In genomic region chr11:68582416-68583046, GRCh38 we compare ENCODE assay signal across 16 cellular contexts.
A peak's percentile ranks its signal among the peaks of the same experiment; 100 is the strongest.
DNase-seq lines count a peak whose midpoint lies in the region; ATAC-seq and TF ChIP-seq lines count a peak whose summit lies in the region.
"Had no signal": no experiment of that assay in that cellular context is flagged by ENCODE, and none has a peak within 500 bp of the region (broad histone marks: within the 10 kb centered on the region; RNA-seq: fewer than 3 reads in every experiment).

No MANE protein-coding gene starts in this region.

- H2BK12ac ChIP-seq in mesenchymal stem cell (ENCODE audit: low read length in 2 of 2) = no peak overlapping the region
- H2BK12ac ChIP-seq in trophoblast cell (ENCODE audit: low read length) = no peak overlapping the region

- H2AFZ ChIP-seq in mammary epithelial cell (ENCODE audit: low read depth, low read length) = no peak overlapping the region
- H2AFZ ChIP-seq in mesenchymal stem cell (ENCODE audit: low read depth, low read length) = no peak overlapping the region
- H2AFZ ChIP-seq in trophoblast cell (ENCODE audit: insufficient read depth, low read length, poor library complexity) = no peak overlapping the region

- H3K4me2 ChIP-seq in mammary epithelial cell (ENCODE audit: insufficient read depth, low read depth, low read length) (no peak overlapping the region), mesenchymal stem cell (ENCODE audit: low read length, poor library complexity, severe bottlenecking) (peak overlapping the region; percentile 48), trophoblast cell (ENCODE audit: low read length) (no peak overlapping the region)

- no peaks in the 10 kb centered on the region for H3K9me3 Mint-ChIP-seq in MCF 10A (ENCODE audit: unreplicated experiment)
- H3K9me3 Mint-ChIP-seq: activated naive CD4-positive, alpha-beta T cell treated with anti-CD3 and anti-CD28 coated beads, Interleukin-2, amount 10 ng/mL, durations not matched to agents 7 days and 5 days had no signal

- H3K27ac ChIP-seq in breast epithelium (no peak overlapping the region), mammary epithelial cell (ENCODE audit: insufficient read depth, low read depth, low read length) (no peak overlapping the region), mesenchymal stem cell (ENCODE audit: low read length, poor library complexity, severe bottlenecking) (peak overlapping the region; percentile 83), trophoblast cell (ENCODE audit: low read depth, low read length) (no peak overlapping the region)
- H3K27ac ChIP-seq: colonic mucosa, tibial nerve had no signal

- ATAC-seq in GM18861 (IDR thresholded peaks at IDR 0.05; ENCODE audit: unreplicated experiment) = no peak
- ATAC-seq: PC-3 had no signal

- H3K27ac Mint-ChIP-seq in MCF 10A (ENCODE audit: low read depth, unreplicated experiment) = peak overlapping the region; percentile 53

- dilution Hi-C loops in mammary epithelial cell (cut with HindIII; ENCODE audit: low sequenced_read_pairs) = no loop called here

- H3K4ac ChIP-seq in mesenchymal stem cell (ENCODE audit: low read depth in 1 of 2, low read length in 2 of 2) (no peak overlapping the region), trophoblast cell (ENCODE audit: low read depth, low read length) (no peak overlapping the region)

- H4K20me1 ChIP-seq in mammary epithelial cell (ENCODE audit: insufficient read depth, low read length) = no peaks in the 10 kb centered on the region

- H3K79me2 ChIP-seq in mammary epithelial cell (ENCODE audit: insufficient read depth, low read length) (peaks cover 22% of the 10 kb centered on the region), trophoblast cell (ENCODE audit: control insufficient read depth, insufficient read depth, low read length, poor library complexity) (no peaks in the 10 kb centered on the region)

- H3K18ac ChIP-seq in mesenchymal stem cell (ENCODE audit: low read depth in 1 of 2, low read length in 2 of 2) (no peak overlapping the region), trophoblast cell (ENCODE audit: low read length) (no peak overlapping the region)

- H2AK5ac ChIP-seq in mesenchymal stem cell (ENCODE audit: low read length, severe bottlenecking) (no peak overlapping the region), trophoblast cell (ENCODE audit: low read length) (no peak overlapping the region)

- peak overlapping the region; percentile 29 for H3K4me3 Mint-ChIP-seq in MCF 10A (ENCODE audit: unreplicated experiment)
- H3K4me3 Mint-ChIP-seq: activated naive CD4-positive, alpha-beta T cell treated with anti-CD3 and anti-CD28 coated beads, Interleukin-2, amount 10 ng/mL, durations not matched to agents 7 days and 5 days had no signal

- no peak for DNase-seq in MCF 10A (ENCODE audit: unreplicated experiment)
- no peak for DNase-seq in breast epithelium (ENCODE audit: low spot score in 2 of 2)
- peak; percentile 7 for DNase-seq in mammary epithelial cell
- no peak for DNase-seq in mesenchymal stem cell
- DNase-seq in SW480 (ENCODE audit: low spot score) = no peak
- no peak for DNase-seq in HuH-7 (ENCODE audit: low spot score)
- DNase-seq in trophoblast cell = no peak
- DNase-seq: activated naive CD4-positive, alpha-beta T cell treated with anti-CD3 and anti-CD28 coated beads, Interleukin-2, amount 10 ng/mL, durations not matched to agents 7 days and 5 days; colonic mucosa; DND-41; NCI-H1105; NCI-H446; stimulated activated CD4-positive, alpha-beta T cell treated with anti-CD3 and anti-CD28 coated beads, Interleukin-12 subunit alpha, Interleukin-12 subunit beta, amount 100 ng/mL, for 4 hours had no signal

- H2BK5ac ChIP-seq in mesenchymal stem cell (ENCODE audit: low read depth, low read length, poor library complexity, severe bottlenecking) (no peak overlapping the region), trophoblast cell (ENCODE audit: low read depth, low read length, poor library complexity) (no peak overlapping the region)

- no peaks in the 10 kb centered on the region for H3K27me3 ChIP-seq in breast epithelium
- H3K27me3 ChIP-seq in mammary epithelial cell (ENCODE audit: insufficient read depth, low read length) = no peaks in the 10 kb centered on the region
- no peaks in the 10 kb centered on the region for H3K27me3 ChIP-seq in mesenchymal stem cell (ENCODE audit: control insufficient read depth in 1 of 2, insufficient read depth in 1 of 2, low read length in 2 of 2)
- H3K27me3 ChIP-seq in trophoblast cell (ENCODE audit: insufficient read depth, low read length) = no peaks in the 10 kb centered on the region
- H3K27me3 ChIP-seq: colonic mucosa, tibial nerve had no signal

- peaks cover 18% of the 10 kb centered on the region for H3K4me1 Mint-ChIP-seq in MCF 10A (ENCODE audit: insufficient read depth, unreplicated experiment)

- in situ Hi-C loops in mammary epithelial cell (cut with MboI; ENCODE audit: low sequenced_read_pairs in 2 of 2) = no loop called here

- H4K12ac ChIP-seq in trophoblast cell (ENCODE audit: low read depth, low read length) = no peak overlapping the region

- H3K36me3 Mint-ChIP-seq in MCF 10A (ENCODE audit: insufficient read depth, unreplicated experiment) = peaks cover 67% of the 10 kb centered on the region

- H4K8ac ChIP-seq in mesenchymal stem cell (ENCODE audit: low read length) (no peak overlapping the region), trophoblast cell (ENCODE audit: low read depth, low read length) (no peak overlapping the region)

- H3K14ac ChIP-seq in mesenchymal stem cell (ENCODE audit: low read length in 2 of 2) = no peak overlapping the region
- H3K14ac ChIP-seq in trophoblast cell (ENCODE audit: low read length) = no peak overlapping the region

- TF ChIP-seq CTCF in MCF 10A (IDR thresholded peaks at IDR 0.05; ENCODE audit: unreplicated experiment) (no peak), breast epithelium (IDR thresholded peaks at IDR 0.05) (no peak), mammary epithelial cell (conservative IDR thresholded peaks at IDR 0.05 in 1 of 2, IDR thresholded peaks at IDR 0.05 in 1 of 2; ENCODE audit: extremely low read depth in 1 of 2, insufficient read depth in 1 of 2, low read depth in 1 of 2, low read length in 2 of 2) (no peak)

- BruUV-seq in MCF 10A (replicated peaks; lab: Mats Ljungman, UMichigan) = TSS peak; percentile 22
- no TSS peak for BruUV-seq in mammary epithelial cell (replicated peaks; lab: Mats Ljungman, UMichigan)

- 89% methylated on average over 8 of the region's 8 CpGs for WGBS in mammary epithelial cell (ENCODE audit: low coverage, missing lambda C conversion rate)
- 94% methylated on average over 5 of the region's 8 CpGs for WGBS in mesenchymal stem cell
- WGBS in trophoblast cell (ENCODE audit: extremely low coverage, insufficient coverage, insufficient read length) = no CpG with 5 or more reads among the region's 8 CpGs

- H3K23ac ChIP-seq in mesenchymal stem cell (ENCODE audit: low read length in 2 of 2) = no peak overlapping the region
- H3K23ac ChIP-seq in trophoblast cell (ENCODE audit: low read length) = no peak overlapping the region

- peaks cover 27% of the 10 kb centered on the region for H3K79me1 ChIP-seq in mesenchymal stem cell (replicated peaks; ENCODE audit: low read length, poor library complexity, severe bottlenecking)
- no peaks in the 10 kb centered on the region for H3K79me1 ChIP-seq in trophoblast cell (ENCODE audit: low read length)

- intact Hi-C loops in MCF 10A (cut with micrococcal nuclease) = loop anchor here (5.0 kb wide), 1 partner anchor 120 kb away; the partner anchor contains the start of gene PPP6R3
- intact Hi-C loops in breast epithelium (cut with DNase I; ENCODE audit: low total_unique reads) = no loop called here
- intact Hi-C loops in mammary epithelial cell (cut with micrococcal nuclease) = loop anchor here (5.0 kb wide), 1 partner anchor 120 kb away; the partner anchor contains the start of gene PPP6R3

- H3K36me3 ChIP-seq in breast epithelium = no peaks in the 10 kb centered on the region
- H3K36me3 ChIP-seq in mammary epithelial cell (ENCODE audit: insufficient read depth, low read length) = peaks cover 8% of the 10 kb centered on the region
- H3K36me3 ChIP-seq in mesenchymal stem cell (ENCODE audit: control insufficient read depth in 1 of 2, insufficient read depth in 2 of 2, low read depth in 1 of 2, low read length in 2 of 2) = peaks cover 13 to 86% of the 10 kb centered on the region in 2 experiments
- peaks cover 18 to 41% of the 10 kb centered on the region in 2 experiments for H3K36me3 ChIP-seq in trophoblast cell (ENCODE audit: control insufficient read depth in 1 of 2, insufficient read depth in 2 of 2, low read length in 2 of 2)

- no peaks in the 10 kb centered on the region for H3K27me3 Mint-ChIP-seq in MCF 10A (ENCODE audit: insufficient read depth, unreplicated experiment)
- H3K27me3 Mint-ChIP-seq: activated naive CD4-positive, alpha-beta T cell treated with anti-CD3 and anti-CD28 coated beads, Interleukin-2, amount 10 ng/mL, durations not matched to agents 7 days and 5 days had no signal

- H3K9me3 ChIP-seq in breast epithelium (no peaks in the 10 kb centered on the region), mammary epithelial cell (replicated peaks; ENCODE audit: insufficient read depth, low read length) (no peaks in the 10 kb centered on the region), mesenchymal stem cell (ENCODE audit: control insufficient read depth, low read length) (no peaks in the 10 kb centered on the region), trophoblast cell (ENCODE audit: insufficient read depth, low read depth, low read length) (peaks cover 4% of the 10 kb centered on the region)
- H3K9me3 ChIP-seq: colonic mucosa, tibial nerve had no signal

- CTCF ChIA-PET in MCF 10A (lab: Yijun Ruan, JAX) (no interaction called here), mammary epithelial cell (lab: Charles Lee; ENCODE audit: low non-redundant PET) (no interaction called here)

- no peaks in the 10 kb centered on the region for H3K4me1 ChIP-seq in breast epithelium
- peaks cover 8% of the 10 kb centered on the region for H3K4me1 ChIP-seq in mammary epithelial cell (ENCODE audit: insufficient read depth, low read length)
- peaks cover 16% of the 10 kb centered on the region for H3K4me1 ChIP-seq in mesenchymal stem cell (ENCODE audit: control insufficient read depth, insufficient read depth, low read depth, low read length)
- no peaks in the 10 kb centered on the region for H3K4me1 ChIP-seq in trophoblast cell (ENCODE audit: control insufficient read depth in 1 of 2, insufficient read depth in 2 of 2, low read length in 2 of 2)
- H3K4me1 ChIP-seq: colonic mucosa had no signal

- no peak overlapping the region for H2BK15ac ChIP-seq in mesenchymal stem cell (ENCODE audit: low read depth, poor library complexity, severe bottlenecking)

- no peak overlapping the region for H3K9ac ChIP-seq in mammary epithelial cell (ENCODE audit: insufficient read depth, low read length)
- no peak overlapping the region for H3K9ac ChIP-seq in mesenchymal stem cell (ENCODE audit: low read length)
- H3K9ac ChIP-seq in trophoblast cell (ENCODE audit: low read length) = no peak overlapping the region

- H3K4me3 ChIP-seq in breast epithelium (no peak overlapping the region), mammary epithelial cell (replicated peaks in 1 of 3; ENCODE audit: insufficient read depth in 1 of 3, low read depth in 2 of 3, low read length in 3 of 3) (no peak overlapping the region), mesenchymal stem cell (ENCODE audit: insufficient read depth in 1 of 2, low read depth in 1 of 2, low read length in 2 of 2) (no peak overlapping the region), trophoblast cell (ENCODE audit: low read depth, low read length) (no peak overlapping the region)
- H3K4me3 ChIP-seq: colonic mucosa, tibial nerve had no signal

- TF ChIP-seq POLR2A in breast epithelium (IDR thresholded peaks at IDR 0.05) = no peak

- H2BK120ac ChIP-seq in mesenchymal stem cell (ENCODE audit: low read depth, low read length) = no peak overlapping the region
- no peak overlapping the region for H2BK120ac ChIP-seq in trophoblast cell (ENCODE audit: insufficient read depth, low read length, poor library complexity)

- POLR2A ChIA-PET in MCF 10A (lab: Yijun Ruan, JAX) = interaction anchor here (0.7 to 1.4 kb wide), 6 partner anchors 19 to 259 kb away, joined by 3 to 4 read pairs (median 3); partner anchors contain the start of genes CPT1A and PPP6R3

- H4K91ac ChIP-seq in mesenchymal stem cell (ENCODE audit: low read length) (no peak overlapping the region), trophoblast cell (ENCODE audit: low read depth, low read length) (no peak overlapping the region)
